9 cellular contexts compared by ENCODE assay signal in the genomic region with DNA sequence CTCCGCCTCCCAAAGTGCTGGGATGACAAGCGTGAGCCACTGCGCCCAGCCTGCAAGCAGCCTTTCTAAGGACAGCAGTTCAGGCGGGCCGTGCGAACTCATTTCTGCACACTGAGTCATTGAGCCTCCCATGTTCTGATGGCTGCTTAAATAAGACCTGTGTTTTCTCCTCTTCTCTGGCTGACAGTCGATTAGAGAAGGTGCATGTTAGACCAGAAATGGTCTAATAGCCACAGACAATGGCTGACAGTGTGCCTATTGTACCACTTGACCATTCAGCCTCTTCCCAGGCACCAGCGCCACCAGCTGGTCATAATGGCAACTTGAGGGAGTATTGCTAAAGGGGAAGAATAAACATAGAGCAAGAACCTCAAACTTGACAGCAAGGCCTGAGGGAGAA. TPM values are rescaled to one million over a fixed set of nuclear protein-coding genes. Genes with fewer than 3 reads are reported as not detected.
A peak's percentile ranks its signal among the peaks of the same experiment; 100 is the strongest.
DNase-seq lines count a peak whose midpoint lies in the region; ATAC-seq and TF ChIP-seq lines count a peak whose summit lies in the region.
"Had no signal": no experiment of that assay in that cellular context is flagged by ENCODE, and none has a peak within 500 bp of the region (broad histone marks: within the 10 kb centered on the region; RNA-seq: fewer than 3 reads in every experiment).

No MANE protein-coding gene starts in this region.

- TF ChIP-seq CTCF in choroid plexus epithelial cell (conservative IDR thresholded peaks at IDR 0.05; ENCODE audit: low read depth, low read length) = peak; percentile 85

- no peaks in the 10 kb centered on the region for H3K36me3 Mint-ChIP-seq in effector memory CD8-positive, alpha-beta T cell (ENCODE audit: insufficient read depth)
- H3K36me3 Mint-ChIP-seq: CD4-positive, CD25-positive, alpha-beta regulatory T cell had no signal

- peak; percentile 15 to 51 for DNase-seq in NCI-H2081 (lab: John Stamatoyannopoulos, UW)
- DNase-seq in NCI-H2081 treated with DMSO at 0.1 percent for 48 hours (lab: John Stamatoyannopoulos, UW) = no peak
- peak; percentile 80 for DNase-seq in OCI-M1 (lab: John Stamatoyannopoulos, UW)
- DNase-seq in choroid plexus epithelial cell (ENCODE audit: low read depth) = peak; percentile 76
- peak; percentile 69 to 82 for DNase-seq in lung microvascular endothelial cell (ENCODE audit: low read depth in 2 of 2)
- DNase-seq in effector memory CD8-positive, alpha-beta T cell = no peak

- peaks cover 7 to 12% of the 10 kb centered on the region in 2 donors for H3K4me1 Mint-ChIP-seq in effector memory CD8-positive, alpha-beta T cell (ENCODE audit: low read depth in 2 of 2)
- H3K4me1 Mint-ChIP-seq: CD4-positive, CD25-positive, alpha-beta regulatory T cell had no signal

- no peak overlapping the region for H3K4me3 ChIP-seq in choroid plexus epithelial cell (ENCODE audit: low read depth, low read length)

- peak; percentile 46 for ATAC-seq in HG02852 (IDR thresholded peaks at IDR 0.05; ENCODE audit: unreplicated experiment)
- ATAC-seq in GM19467 (IDR thresholded peaks at IDR 0.05; ENCODE audit: unreplicated experiment) = no peak
- no peak for ATAC-seq in effector memory CD8-positive, alpha-beta T cell (replicated peaks)

- no peak overlapping the region for H3K4me3 Mint-ChIP-seq in effector memory CD8-positive, alpha-beta T cell
- H3K4me3 Mint-ChIP-seq: CD4-positive, CD25-positive, alpha-beta regulatory T cell had no signal

- no peaks in the 10 kb centered on the region for H3K9me3 Mint-ChIP-seq in effector memory CD8-positive, alpha-beta T cell
- H3K9me3 Mint-ChIP-seq: CD4-positive, CD25-positive, alpha-beta regulatory T cell had no signal

- no peak overlapping the region for H3K27ac Mint-ChIP-seq in effector memory CD8-positive, alpha-beta T cell
- H3K27ac Mint-ChIP-seq: CD4-positive, CD25-positive, alpha-beta regulatory T cell had no signal

- H3K27me3 Mint-ChIP-seq in effector memory CD8-positive, alpha-beta T cell = no peaks in the 10 kb centered on the region
- H3K27me3 Mint-ChIP-seq: CD4-positive, CD25-positive, alpha-beta regulatory T cell had no signal

RNA-seq across cellular contexts. Expression of a gene that starts 6.2 kb away (rescaled TPM):
- total RNA-seq in lung microvascular endothelial cell = not detected in 2 replicates
- total RNA-seq: CD4-positive, CD25-positive, alpha-beta regulatory T cell had no signal

RNA-seq across cellular contexts. Expression of a gene that starts 7.0 kb away (rescaled TPM):
- total RNA-seq in lung microvascular endothelial cell = not detected in 2 replicates
- total RNA-seq: CD4-positive, CD25-positive, alpha-beta regulatory T cell had no signal

RNA-seq across cellular contexts. Expression of a gene that starts 25.2 kb away (rescaled TPM):
- 3.1 and 6.5 TPM in 2 replicates for total RNA-seq in lung microvascular endothelial cell

RNA-seq across cellular contexts. Expression of a gene that starts 44.4 kb away (rescaled TPM):
- total RNA-seq in lung microvascular endothelial cell = not detected in 2 replicates
- total RNA-seq: CD4-positive, CD25-positive, alpha-beta regulatory T cell had no signal

Comparison
In these comparisons a context has a peak if more than half of its experiments do, and no peak if none do; other contexts are left out.
1. DNase-seq: peak in NCI-H2081 (2 of 2), OCI-M1 (single experiment), choroid plexus epithelial cell (single experiment) and lung microvascular endothelial cell (2 of 2); none in NCI-H2081 treated with DMSO at 0.1 percent for 48 hours (single experiment) and effector memory CD8-positive, alpha-beta T cell (0 of 3).